10 cellular contexts compared by ENCODE assay signal in genomic region chr20:25053207-25054132, GRCh38. TPM values are rescaled to one million over a fixed set of nuclear protein-coding genes. Genes with fewer than 3 reads are reported as not detected.
DNase-seq lines count a peak whose midpoint lies in the region; ATAC-seq and FAIRE-seq lines count a peak whose summit lies in the region.
"Had no signal": no experiment of that assay in that cellular context is flagged by ENCODE, and none has a peak within 500 bp of the region (broad histone marks: within the 10 kb centered on the region; RNA-seq: fewer than 3 reads in every experiment).

No MANE protein-coding gene starts in this region.

- no peaks in the 10 kb centered on the region for H3K27me3 Mint-ChIP-seq in natural killer cell treated with Interleukin-12 subunit alpha and Interleukin-12 subunit beta and Interleukin-15 and Interleukin-18, amount 100 ng/mL, for 72 hours

- peaks cover 47 to 60% of the 10 kb centered on the region in 2 donors for H3K4me1 Mint-ChIP-seq in natural killer cell treated with Interleukin-12 subunit alpha and Interleukin-12 subunit beta and Interleukin-15 and Interleukin-18, amount 100 ng/mL, for 72 hours (ENCODE audit: low read depth in 2 of 2)

- FAIRE-seq in endometrium (lab: Jason Lieb, UNC), result peak; percentile 15

- H3K9me3 Mint-ChIP-seq in natural killer cell treated with Interleukin-12 subunit alpha and Interleukin-12 subunit beta and Interleukin-15 and Interleukin-18, amount 100 ng/mL, for 72 hours, result no peaks in the 10 kb centered on the region

- no peaks in the 10 kb centered on the region for H3K9me3 ChIP-seq in BLaER1

- H3K4me2 ChIP-seq in BLaER1, result peak overlapping the region; percentile 97

- H3K27ac Mint-ChIP-seq in natural killer cell treated with Interleukin-12 subunit alpha and Interleukin-12 subunit beta and Interleukin-15 and Interleukin-18, amount 100 ng/mL, for 72 hours, result peak overlapping the region in 1 of 2 donors; percentile 70

- peak overlapping the region; percentile 30 for H3K4me3 Mint-ChIP-seq in natural killer cell treated with Interleukin-12 subunit alpha and Interleukin-12 subunit beta and Interleukin-15 and Interleukin-18, amount 100 ng/mL, for 72 hours

- no peak overlapping the region for H3K4me3 ChIP-seq in BLaER1
- H3K4me3 ChIP-seq: cardiac muscle cell had no signal

- peaks cover 25% of the 10 kb centered on the region for H3K36me3 ChIP-seq in BLaER1
- H3K36me3 ChIP-seq: cardiac muscle cell had no signal

- no peaks in the 10 kb centered on the region for H3K27me3 ChIP-seq in BLaER1

- no peaks in the 10 kb centered on the region for H3K36me3 Mint-ChIP-seq in natural killer cell treated with Interleukin-12 subunit alpha and Interleukin-12 subunit beta and Interleukin-15 and Interleukin-18, amount 100 ng/mL, for 72 hours

- peaks cover 85% of the 10 kb centered on the region for H3K4me1 ChIP-seq in BLaER1

- peak overlapping the region; percentile 43 for H3K27ac ChIP-seq in BLaER1
- H3K27ac ChIP-seq: cardiac muscle cell had no signal

- H4K20me1 ChIP-seq in BLaER1, result peaks cover 85% of the 10 kb centered on the region

- H3K9ac ChIP-seq in BLaER1, result peak overlapping the region; percentile 61

- ATAC-seq in natural killer cell treated with Interleukin-12 subunit alpha and Interleukin-12 subunit beta and Interleukin-15 and Interleukin-18, amount 100 ng/mL, for 72 hours, result no peak
- no peak for ATAC-seq in HG03469 (IDR thresholded peaks at IDR 0.05; ENCODE audit: unreplicated experiment)
- no peak for ATAC-seq in GM19467 (IDR thresholded peaks at IDR 0.05; ENCODE audit: unreplicated experiment)
- no peak for ATAC-seq in GM19395 (IDR thresholded peaks at IDR 0.05; ENCODE audit: unreplicated experiment)

- DNase-seq in NCI-H1694 (lab: John Stamatoyannopoulos, UW), result peak; percentile 16
- no peak for DNase-seq in natural killer cell treated with Interleukin-12 subunit alpha and Interleukin-12 subunit beta and Interleukin-15 and Interleukin-18, amount 100 ng/mL, for 72 hours (ENCODE audit: low spot score)
- no peak for DNase-seq in activated gamma-delta T cell treated with Interleukin-2 at 50 U/mL for 16 hours

RNA-seq across cellular contexts. Expression of gene ACSS1, which starts 4.5 kb away (rescaled TPM):
- 1 to 10 TPM; 5.8 to 7.6 TPM for total RNA-seq in natural killer cell treated with Interleukin-12 subunit alpha and Interleukin-12 subunit beta and Interleukin-15 and Interleukin-18, amount 100 ng/mL, for 72 hours
- total RNA-seq: cardiac muscle cell had no signal

RNA-seq across cellular contexts. Expression of gene VSX1, which starts 28.5 kb away (rescaled TPM):
- not detected for total RNA-seq in natural killer cell treated with Interleukin-12 subunit alpha and Interleukin-12 subunit beta and Interleukin-15 and Interleukin-18, amount 100 ng/mL, for 72 hours
- total RNA-seq: cardiac muscle cell, pulmonary artery endothelial cell had no signal
